ENCODE assay signal across 23 cellular contexts in genomic region chr11:119222891-119223290, GRCh38. TPM values are rescaled to one million over a fixed set of nuclear protein-coding genes. Genes with fewer than 3 reads are reported as not detected.
DNase-seq lines count a peak whose midpoint lies in the region; ATAC-seq and TF ChIP-seq lines count a peak whose summit lies in the region.
"Had no signal": no experiment of that assay in that cellular context is flagged by ENCODE, and none has a peak within 500 bp of the region (broad histone marks: within the 10 kb centered on the region; RNA-seq: fewer than 3 reads in every experiment).

No MANE protein-coding gene starts in this region.

- H3K4me3 ChIP-seq in gastroesophageal sphincter, result no peak overlapping the region
- H3K4me3 ChIP-seq: GM23338 had no signal

- H3K9me3 ChIP-seq in T-helper 17 cell (ENCODE audit: control insufficient read depth, low read length, poor library complexity, severe bottlenecking) (no peaks in the 10 kb centered on the region), gastroesophageal sphincter (no peaks in the 10 kb centered on the region)

- no peak for TF ChIP-seq EP300 in gastroesophageal sphincter (IDR thresholded peaks at IDR 0.05)

- no peaks in the 10 kb centered on the region for H3K36me3 ChIP-seq in gastroesophageal sphincter

- H3K27me3 ChIP-seq in gastroesophageal sphincter, result no peaks in the 10 kb centered on the region

- WGBS in gastroesophageal sphincter (ENCODE audit: low coverage in 1 of 2), 2 donors, result 98% methylated on average over 5 of the region's 5 CpGs

- no peaks in the 10 kb centered on the region for H3K9me3 Mint-ChIP-seq in activated naive CD4-positive, alpha-beta T cell treated with anti-CD3 and anti-CD28 coated beads, Interleukin-2, amount 50 U/mL, for 24 hours
- no peaks in the 10 kb centered on the region for H3K9me3 Mint-ChIP-seq in effector memory CD8-positive, alpha-beta T cell
- H3K9me3 Mint-ChIP-seq: activated CD4-positive, alpha-beta T cell treated with anti-CD3 and anti-CD28 coated beads, Interleukin-2, amount 10 ng/mL, durations not matched to agents 24 days and 14 days; GM23338; IgD-negative memory B cell; neural crest cell; type B pancreatic cell; WTC11 had no signal

- H3K27me3 Mint-ChIP-seq in activated naive CD4-positive, alpha-beta T cell treated with anti-CD3 and anti-CD28 coated beads, Interleukin-2, amount 50 U/mL, for 24 hours, result no peaks in the 10 kb centered on the region
- no peaks in the 10 kb centered on the region for H3K27me3 Mint-ChIP-seq in T-helper 17 cell
- H3K27me3 Mint-ChIP-seq in effector memory CD8-positive, alpha-beta T cell, result no peaks in the 10 kb centered on the region
- H3K27me3 Mint-ChIP-seq: activated CD4-positive, alpha-beta T cell treated with anti-CD3 and anti-CD28 coated beads, Interleukin-2, amount 10 ng/mL, durations not matched to agents 24 days and 14 days; IgD-negative memory B cell; type B pancreatic cell had no signal

- H3K4me1 Mint-ChIP-seq in activated naive CD4-positive, alpha-beta T cell treated with anti-CD3 and anti-CD28 coated beads, Interleukin-2, amount 50 U/mL, for 24 hours, result peaks cover 64% of the 10 kb centered on the region
- H3K4me1 Mint-ChIP-seq in T-helper 17 cell, result peaks cover 35% of the 10 kb centered on the region
- H3K4me1 Mint-ChIP-seq in effector memory CD8-positive, alpha-beta T cell (ENCODE audit: low read depth in 2 of 2), result peaks cover 21 to 43% of the 10 kb centered on the region in 2 donors
- H3K4me1 Mint-ChIP-seq: WTC11 had no signal

- DNase-seq in activated naive CD4-positive, alpha-beta T cell treated with Interleukin-2 at 50 U/mL for 16 hours, result no peak
- DNase-seq in T-helper 17 cell (no peak), substantia nigra (lab: John Stamatoyannopoulos, UW) (no peak), GM03348 (ENCODE audit: low spot score) (no peak), NCI-H748 (lab: John Stamatoyannopoulos, UW; ENCODE audit: unreplicated experiment) (no peak)
- no peak for DNase-seq in effector memory CD8-positive, alpha-beta T cell
- DNase-seq: 8988T; activated CD4-positive, alpha-beta T cell treated with anti-CD3 and anti-CD28 coated beads, Interleukin-2, amount 10 ng/mL, durations not matched to agents 24 days and 14 days; activated gamma-delta T cell; cerebellar nuclear complex; left cardiac atrium; SIG-M5; stimulated activated CD4-positive, alpha-beta T cell treated with anti-CD3 and anti-CD28 coated beads, Interleukin-12 subunit alpha, Interleukin-12 subunit beta, amount 100 ng/mL, for 4 hours; stimulated activated CD4-positive, alpha-beta T cell treated with anti-CD3 and anti-CD28 coated beads, Interleukin-2, amount 100 ng/mL, for 48 hours had no signal

- ATAC-seq in T-helper 17 cell, result no peak
- no peak for ATAC-seq in gastroesophageal sphincter
- ATAC-seq in effector memory CD8-positive, alpha-beta T cell (replicated peaks), result no peak
- ATAC-seq: GM23338, WTC11 had no signal

- no peak for TF ChIP-seq CTCF in gastroesophageal sphincter (IDR thresholded peaks at IDR 0.05)

- H3K4me1 ChIP-seq in gastroesophageal sphincter, result peaks cover 0 to 33% (median 8%) of the 10 kb centered on the region in 3 donors

- H3K27ac ChIP-seq in gastroesophageal sphincter (peak overlapping the region in 3 of 4 donors; percentile 35 to 65 (median 50)), substantia nigra (ENCODE audit: low read depth, low read length, poor library complexity, severe bottlenecking) (peak overlapping the region; percentile 16)

- TF ChIP-seq POLR2A in gastroesophageal sphincter (IDR thresholded peaks at IDR 0.05), result no peak

- H3K4me3 Mint-ChIP-seq in activated naive CD4-positive, alpha-beta T cell treated with anti-CD3 and anti-CD28 coated beads, Interleukin-2, amount 50 U/mL, for 24 hours, result no peak overlapping the region
- no peak overlapping the region for H3K4me3 Mint-ChIP-seq in T-helper 17 cell
- H3K4me3 Mint-ChIP-seq in effector memory CD8-positive, alpha-beta T cell, result no peak overlapping the region
- H3K4me3 Mint-ChIP-seq: activated CD4-positive, alpha-beta T cell treated with anti-CD3 and anti-CD28 coated beads, Interleukin-2, amount 10 ng/mL, durations not matched to agents 24 days and 14 days; GM23338; neural crest cell; type B pancreatic cell; WTC11 had no signal

- H3K27ac Mint-ChIP-seq in activated naive CD4-positive, alpha-beta T cell treated with anti-CD3 and anti-CD28 coated beads, Interleukin-2, amount 50 U/mL, for 24 hours, result peak overlapping the region; percentile 42
- peak overlapping the region; percentile 82 for H3K27ac Mint-ChIP-seq in T-helper 17 cell
- no peak overlapping the region for H3K27ac Mint-ChIP-seq in effector memory CD8-positive, alpha-beta T cell
- H3K27ac Mint-ChIP-seq: WTC11 had no signal

- peaks cover 3% of the 10 kb centered on the region for H3K36me3 Mint-ChIP-seq in activated naive CD4-positive, alpha-beta T cell treated with anti-CD3 and anti-CD28 coated beads, Interleukin-2, amount 50 U/mL, for 24 hours
- peaks cover 5% of the 10 kb centered on the region for H3K36me3 Mint-ChIP-seq in T-helper 17 cell (ENCODE audit: low read depth)
- peaks cover 4% of the 10 kb centered on the region for H3K36me3 Mint-ChIP-seq in effector memory CD8-positive, alpha-beta T cell (ENCODE audit: insufficient read depth)
- H3K36me3 Mint-ChIP-seq: WTC11 had no signal

RNA-seq across cellular contexts. Expression of gene CBL, which starts 16.8 kb away (rescaled TPM):
- total RNA-seq in T-helper 17 cell (10 to 100 TPM; 36.1 to 41.9 TPM), gastroesophageal sphincter (10 to 100 TPM; 20.2 to 29.2 (median 25.1) TPM)

RNA-seq across cellular contexts. Expression of gene NHERF4, which starts 37.6 kb away (rescaled TPM):
- total RNA-seq in T-helper 17 cell, result 1 to 10 TPM in 1 of 2 donors, under 1 TPM in 1; 0.65 to 1.0 TPM
- total RNA-seq in gastroesophageal sphincter, result under 1 TPM in 1 of 4 donors, not detected in 3; 0.19 TPM
- total RNA-seq: activated CD8-positive, alpha-beta memory T cell treated with anti-CD3 and anti-CD28 coated beads for 36 hours; Daoy; GM23338 had no signal

RNA-seq across cellular contexts. Expression of gene NLRX1, which starts 54.4 kb away (rescaled TPM):
- 1 to 10 TPM; 6.6 to 6.9 TPM for total RNA-seq in T-helper 17 cell
- total RNA-seq in gastroesophageal sphincter, result 10 to 100 TPM; 12.1 to 41.4 (median 17.7) TPM

Comparison
In these comparisons a context has a peak if more than half of its experiments do, and no peak if none do; other contexts are left out.
1. H3K27ac Mint-ChIP-seq: peak in activated naive CD4-positive, alpha-beta T cell treated with anti-CD3 and anti-CD28 coated beads, Interleukin-2, amount 50 U/mL, for 24 hours (single experiment) and T-helper 17 cell (single experiment); none in effector memory CD8-positive, alpha-beta T cell (0 of 2).